ENCODE assay signal across 2 cellular contexts in the genomic region with DNA sequence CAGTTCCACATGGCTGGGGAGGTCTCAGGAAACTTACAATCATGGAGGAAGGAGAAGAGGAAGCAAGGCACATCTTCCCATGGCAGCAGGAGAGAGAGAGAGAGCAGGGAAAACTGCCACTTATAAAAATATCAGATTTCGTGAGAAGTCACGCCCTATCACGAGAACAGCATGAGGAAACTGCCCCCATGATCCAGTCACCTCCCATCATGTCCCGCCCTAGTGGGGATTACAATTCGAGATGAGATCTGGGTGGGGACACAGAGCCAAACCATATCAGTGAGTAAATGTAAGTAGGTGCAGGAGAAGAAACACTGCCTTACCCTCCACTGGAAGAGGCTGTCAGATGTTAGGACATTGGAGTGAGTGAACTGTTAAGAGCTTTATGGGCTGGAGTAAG.
TF ChIP-seq lines count a peak whose summit lies in the region.

No MANE protein-coding gene starts in this region.

TF ChIP-seq in HEK293, 187 proteins besides CTCF, POLR2A, EP300 and RAD21 (continued from another document):
- 0 out of 2 replicates have a peak, but pooled peaks have one; percentile 18 for TF ChIP-seq SP7 (tag by site-specific recombination; IDR thresholded peaks at IDR 0.05)
- no peak for TF ChIP-seq ZNF843 (tag by site-specific recombination; IDR thresholded peaks at IDR 0.05)
- TF ChIP-seq KLF1 (tag by site-specific recombination; IDR thresholded peaks at IDR 0.05), result peak; percentile 91

TF ChIP-seq in H1, 55 proteins besides CTCF, POLR2A, EP300 and RAD21 (continued from another document):
- no peak for TF ChIP-seq KDM5A (IDR thresholded peaks at IDR 0.05; ENCODE audit: low read length)
- no peak for TF ChIP-seq HDAC2 (IDR thresholded peaks at IDR 0.05; ENCODE audit: borderline replicate concordance in 1 of 2, low read depth in 2 of 2, low read length in 2 of 2)
- TF ChIP-seq SP2 (IDR thresholded peaks at IDR 0.05; ENCODE audit: low read length), result no peak
- TF ChIP-seq, protein P1, sequence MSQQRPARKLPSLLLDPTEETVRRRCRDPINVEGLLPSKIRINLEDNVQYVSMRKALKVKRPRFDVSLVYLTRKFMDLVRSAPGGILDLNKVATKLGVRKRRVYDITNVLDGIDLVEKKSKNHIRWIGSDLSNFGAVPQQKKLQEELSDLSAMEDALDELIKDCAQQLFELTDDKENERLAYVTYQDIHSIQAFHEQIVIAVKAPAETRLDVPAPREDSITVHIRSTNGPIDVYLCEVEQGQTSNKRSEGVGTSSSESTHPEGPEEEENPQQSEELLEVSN (IDR thresholded peaks at IDR 0.05), result no peak
- no peak for TF ChIP-seq POLR2AphosphoS5 (IDR thresholded peaks at IDR 0.05; ENCODE audit: low read depth, low read length)
- no peak for TF ChIP-seq RNF2 (IDR thresholded peaks at IDR 0.05; ENCODE audit: borderline replicate concordance, low read depth, low read length, missing control alignments, poor library complexity, severe bottlenecking)
- TF ChIP-seq, protein P2, sequence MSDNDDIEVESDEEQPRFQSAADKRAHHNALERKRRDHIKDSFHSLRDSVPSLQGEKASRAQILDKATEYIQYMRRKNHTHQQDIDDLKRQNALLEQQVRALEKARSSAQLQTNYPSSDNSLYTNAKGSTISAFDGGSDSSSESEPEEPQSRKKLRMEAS (IDR thresholded peaks at IDR 0.05), result no peak
- TF ChIP-seq, protein P3, sequence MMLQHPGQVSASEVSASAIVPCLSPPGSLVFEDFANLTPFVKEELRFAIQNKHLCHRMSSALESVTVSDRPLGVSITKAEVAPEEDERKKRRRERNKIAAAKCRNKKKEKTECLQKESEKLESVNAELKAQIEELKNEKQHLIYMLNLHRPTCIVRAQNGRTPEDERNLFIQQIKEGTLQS (IDR thresholded peaks at IDR 0.05; ENCODE audit: insufficient read depth, low read depth, low read length), result no peak
- no peak for TF ChIP-seq NRF1 (IDR thresholded peaks at IDR 0.05; ENCODE audit: low read depth, low read length)
- no peak for TF ChIP-seq EZH2 (IDR thresholded peaks at IDR 0.05; ENCODE audit: low read depth, low read length, severe bottlenecking)
- TF ChIP-seq CBX5 (IDR thresholded peaks at IDR 0.05; ENCODE audit: low read depth, low read length), result no peak
- TF ChIP-seq NANOG (IDR thresholded peaks at IDR 0.05; ENCODE audit: insufficient read depth, low read depth, low read length, poor library complexity, severe bottlenecking), result no peak
- TF ChIP-seq SIX5 (IDR thresholded peaks at IDR 0.05; ENCODE audit: low read depth, low read length), result no peak
- TF ChIP-seq PHF8 (conservative IDR thresholded peaks at IDR 0.05; ENCODE audit: low read depth, low read length), result no peak
- TF ChIP-seq TBP (IDR thresholded peaks at IDR 0.05; ENCODE audit: low read depth, low read length), result no peak
